ENCODE assay signal across 8 cellular contexts in the genomic region with DNA sequence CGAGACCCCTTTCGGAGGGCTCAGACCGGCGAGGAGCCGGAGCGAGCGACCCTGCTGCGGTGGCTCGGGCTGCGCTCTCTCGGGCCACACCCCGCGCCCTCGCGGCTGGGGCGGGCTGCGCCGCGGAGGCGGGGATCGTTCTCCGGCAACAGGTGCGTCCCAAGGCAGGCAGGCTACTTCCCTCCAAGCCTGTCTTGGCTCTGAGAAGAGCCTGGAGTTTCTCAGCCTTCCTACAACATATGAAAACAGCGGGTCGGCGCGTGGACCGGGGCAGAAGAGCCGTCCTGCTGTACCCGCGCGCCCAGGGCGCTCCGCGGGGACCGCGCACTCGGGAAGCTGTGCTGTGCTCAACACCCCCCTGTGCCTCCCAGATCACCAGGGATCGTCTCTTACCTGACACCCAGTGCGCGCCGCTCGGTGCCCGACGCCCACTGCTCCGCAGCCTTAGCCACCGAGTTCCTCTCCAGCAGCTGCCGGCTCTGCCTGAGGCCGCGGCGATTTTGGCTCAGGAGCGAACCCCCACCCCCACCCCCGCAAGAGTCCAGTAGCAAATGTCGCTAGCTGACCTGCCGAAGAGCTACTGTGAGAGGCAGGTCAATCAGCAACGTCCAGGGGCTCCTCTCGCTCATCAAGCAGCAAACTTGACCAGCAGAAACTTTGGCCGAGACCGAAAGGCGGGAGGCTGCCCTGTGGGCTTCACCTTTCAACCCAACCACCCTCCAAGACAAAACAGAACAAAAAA. TPM values are rescaled to one million over a fixed set of nuclear protein-coding genes. Genes with fewer than 3 reads are reported as not detected.
DNase-seq lines count a peak whose midpoint lies in the region; ATAC-seq and TF ChIP-seq lines count a peak whose summit lies in the region.

No MANE protein-coding gene starts in this region.

- intact Hi-C loops in Panc1 (cut with micrococcal nuclease; ENCODE audit: unreplicated experiment), result no loop called here

- no peaks in the 10 kb centered on the region for H3K9me3 ChIP-seq in Panc1 (ENCODE audit: control insufficient read depth, insufficient read depth, low read depth, low read length)
- H3K9me3 ChIP-seq in endodermal cell (ENCODE audit: control insufficient read depth, low read length), result no peaks in the 10 kb centered on the region

- CTCF ChIA-PET in Panc1 (lab: Charles Lee), result no interaction called here

- H3K36me3 ChIP-seq in Panc1 (ENCODE audit: control insufficient read depth, insufficient read depth, low read length), result peaks cover 2% of the 10 kb centered on the region; the same call in 1 of the 2 replicates
- H3K36me3 ChIP-seq in endodermal cell (ENCODE audit: control insufficient read depth, insufficient read depth, low read length), result no peaks in the 10 kb centered on the region

- POLR2A ChIA-PET in Panc1 (lab: Charles Lee), result no interaction called here

- H3K4me1 ChIP-seq in Panc1 (ENCODE audit: control insufficient read depth, insufficient read depth, low read length) (no peaks in the 10 kb centered on the region), endodermal cell (ENCODE audit: control insufficient read depth, insufficient read depth, low read length) (peaks cover 2% of the 10 kb centered on the region)

- H3K4me3 ChIP-seq in Panc1 (ENCODE audit: low read depth in 2 of 2, low read length in 2 of 2) (peak overlapping the region; percentile 28 to 38; a peak in 3 of 4 replicates), endodermal cell (ENCODE audit: low read length) (peak overlapping the region; percentile 74)

- H3K27me3 Mint-ChIP-seq in endodermal cell (ENCODE audit: insufficient read depth), result peaks cover 95% of the 10 kb centered on the region
- peaks cover 100% of the 10 kb centered on the region for H3K27me3 Mint-ChIP-seq in nephron (ENCODE audit: low read depth)

- H3K4me1 Mint-ChIP-seq in endodermal cell, result peaks cover 36% of the 10 kb centered on the region
- H3K4me1 Mint-ChIP-seq in nephron, result peaks cover 31% of the 10 kb centered on the region

- H3K27ac ChIP-seq in Panc1 (ENCODE audit: low read length) (no peak overlapping the region), endodermal cell (ENCODE audit: low read depth, low read length) (no peak overlapping the region)

- no peak overlapping the region for H3K9ac ChIP-seq in endodermal cell (ENCODE audit: extremely low read depth, low read length, poor library complexity, severe bottlenecking)

- H3K27me3 ChIP-seq in Panc1 (ENCODE audit: control insufficient read depth, insufficient read depth, low read length) (peaks cover 23% of the 10 kb centered on the region), endodermal cell (ENCODE audit: control insufficient read depth, insufficient read depth, low read length, poor library complexity, severe bottlenecking) (peaks cover 96% of the 10 kb centered on the region)

- in situ Hi-C loops in Panc1 (cut with HindIII; ENCODE audit: low pct_unique_long_range_greater_than_20kb, low sequenced_read_pairs), result no loop called here

- TF ChIP-seq CTCF in GM10266 (IDR thresholded peaks at IDR 0.05; ENCODE audit: control insufficient read depth, insufficient read depth, low read depth, missing control alignments) (no peak), Panc1 (IDR thresholded peaks at IDR 0.05) (no peak), endodermal cell (conservative IDR thresholded peaks at IDR 0.05) (no peak), nephron (IDR thresholded peaks at IDR 0.05; ENCODE audit: unreplicated experiment in 3 of 3) (no peak)

- H3K36me3 Mint-ChIP-seq in endodermal cell (ENCODE audit: low read depth), result no peaks in the 10 kb centered on the region
- H3K36me3 Mint-ChIP-seq in nephron (ENCODE audit: low read depth), result no peaks in the 10 kb centered on the region

- no TSS peak for BruUV-seq in Panc1 (replicated peaks; lab: Mats Ljungman, UMichigan)

- ATAC-seq in Panc1, result peak; percentile 80

- H3K4me3 Mint-ChIP-seq in endodermal cell (peak overlapping the region; percentile 48), nephron (peak overlapping the region in 2 of 3 experiments; percentile 38 to 41)

- no peak overlapping the region for H3K27ac Mint-ChIP-seq in endodermal cell
- H3K27ac Mint-ChIP-seq in nephron, result no peak overlapping the region

- WGBS in endodermal cell (ENCODE audit: insufficient coverage in 1 of 2, insufficient read length in 1 of 2), 2 experiments, result 0 to 1% methylated on average over 26 to 60 of the region's 60 CpGs

- no peaks in the 10 kb centered on the region for H3K9me3 Mint-ChIP-seq in endodermal cell
- no peaks in the 10 kb centered on the region for H3K9me3 Mint-ChIP-seq in nephron

- peak; percentile 17 for DNase-seq in GM10266 (ENCODE audit: extremely low spot score)
- DNase-seq in Panc1 (ENCODE audit: low read depth, low spot score), result no peak
- DNase-seq in endodermal cell, result peak; percentile 85
- DNase-seq in NCI-H187 treated with DMSO at 0.1 percent for 48 hours (lab: John Stamatoyannopoulos, UW), result no peak
- no peak for DNase-seq in NOMO-1 (lab: John Stamatoyannopoulos, UW; ENCODE audit: unreplicated experiment in 2 of 2)
- no peak for DNase-seq in NCI-H2081 (lab: John Stamatoyannopoulos, UW)
- no peak for DNase-seq in NCI-H2227 (lab: John Stamatoyannopoulos, UW; ENCODE audit: unreplicated experiment)

RNA-seq across cellular contexts. Expression of a gene that starts 3.7 kb away (rescaled TPM):
- total RNA-seq in Panc1 (2021; ENCODE audit: unreplicated experiment) (not detected), endodermal cell (not detected)
- not detected for polyA plus RNA-seq in Panc1 (2012; ENCODE audit: insufficient read length)
- 42.2 TPM for polyA plus RNA-seq in endodermal cell (2013, experiment 1 of 2)
- polyA plus RNA-seq in endodermal cell (2013, experiment 2 of 2), result 31.6 TPM

Comparison
In these comparisons a context has a peak if more than half of its experiments do, and no peak if none do; other contexts are left out.
1. DNase-seq: peak in GM10266 (single experiment) and endodermal cell (single experiment); none in Panc1 (single experiment), NCI-H187 treated with DMSO at 0.1 percent for 48 hours (single experiment), NOMO-1 (0 of 2), NCI-H2081 (0 of 2) and NCI-H2227 (single experiment).